ENCODE assay signal across 1 cellular context in genomic region chr10:93568105-93568390, GRCh38.
TF ChIP-seq lines count a peak whose summit lies in the region.

No MANE protein-coding gene starts in this region.

TF ChIP-seq in GM23338, 12 proteins besides CTCF, POLR2A, EP300 and RAD21 (continued from another document):
- TF ChIP-seq REST (IDR thresholded peaks at IDR 0.05; ENCODE audit: unreplicated experiment) (no peak), NANOG (IDR thresholded peaks at IDR 0.05; ENCODE audit: borderline replicate concordance) (no peak), ZNF114 (CRISPR knock-in tag; IDR thresholded peaks at IDR 0.05) (no peak), ETS1 (IDR thresholded peaks at IDR 0.05) (no peak), ZNF462 (CRISPR knock-in tag; IDR thresholded peaks at IDR 0.05) (no peak)
TF ChIP-seq in GM23338: peak in this region for 2.
